10 cellular contexts compared by ENCODE assay signal in the genomic region with DNA sequence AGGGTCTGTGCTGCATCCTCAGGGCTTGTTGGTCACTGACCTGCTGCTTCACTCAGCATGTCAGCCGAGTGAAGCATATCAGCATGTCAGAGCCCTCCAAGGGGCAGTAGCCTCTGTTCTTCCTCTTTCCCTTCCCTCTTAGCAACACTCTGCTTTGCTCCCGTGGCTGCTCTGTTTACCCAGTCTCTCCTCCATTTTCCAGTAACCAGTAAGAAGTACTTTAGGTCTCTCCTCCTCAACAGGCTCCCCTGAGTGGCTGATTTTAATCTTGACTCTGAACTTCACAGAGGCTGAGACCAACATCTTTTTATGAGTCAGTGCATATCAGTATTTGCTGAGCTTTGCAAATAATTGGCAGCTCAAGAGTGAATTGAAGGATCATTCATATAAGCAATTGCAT.
A peak's percentile ranks its signal among the peaks of the same experiment; 100 is the strongest.
DNase-seq lines count a peak whose midpoint lies in the region; ATAC-seq and TF ChIP-seq lines count a peak whose summit lies in the region.
"Had no signal": no experiment of that assay in that cellular context is flagged by ENCODE, and none has a peak within 500 bp of the region (broad histone marks: within the 10 kb centered on the region; RNA-seq: fewer than 3 reads in every experiment).

No MANE protein-coding gene starts in this region.

- no peak for TF ChIP-seq CTCF in HL-60 (IDR thresholded peaks at IDR 0.05; ENCODE audit: insufficient read depth, low read length)
- TF ChIP-seq CTCF in SU-DHL-6 (IDR thresholded peaks at IDR 0.05; ENCODE audit: insufficient read depth, low read length, poor library complexity, severe bottlenecking), result no peak

- peak overlapping the region; percentile 70 to 98 (median 96); a peak in 21 of 22 replicates for H3K27ac ChIP-seq in BLaER1 treated with 17β-estradiol and CSF1 and Interleukin-3, amounts not matched to agents 10 nM and 100 nM
- H3K27ac ChIP-seq in HL-60 (replicated peaks) (peak overlapping the region; percentile 91), SU-DHL-6 (ENCODE audit: low read depth, low read length) (peak overlapping the region; percentile 48; the same call in 1 of the 2 replicates)

- H3K9ac ChIP-seq in BLaER1 treated with 17β-estradiol and CSF1 and Interleukin-3, amounts not matched to agents 10 nM and 100 nM, result peak overlapping the region; percentile 54 to 90 (median 85); a peak in 20 of 22 replicates
- H3K9ac ChIP-seq in SU-DHL-6 (ENCODE audit: low read length), result no peak overlapping the region

- no peaks in the 10 kb centered on the region for H3K79me2 ChIP-seq in SU-DHL-6 (ENCODE audit: insufficient read depth, low read length)

- H3K9me2 ChIP-seq in SU-DHL-6 (replicated peaks; ENCODE audit: insufficient read depth, low read length), result no peaks in the 10 kb centered on the region

- peak overlapping the region; percentile 83 to 96 (median 92) for H3K4me2 ChIP-seq in BLaER1 treated with 17β-estradiol and CSF1 and Interleukin-3, amounts not matched to agents 10 nM and 100 nM
- H3K4me2 ChIP-seq in SU-DHL-6 (ENCODE audit: low read depth, low read length, poor library complexity, severe bottlenecking), result no peak overlapping the region

- DNase-seq in HL-60 (ENCODE audit: low read depth in 1 of 2, low spot score in 1 of 2) (peak in 1 of 2 experiments; percentile 81), left kidney (ENCODE audit: low read depth, low spot score) (peak; percentile 3), NCI-H2227 treated with DMSO at 0.1 percent for 48 hours (lab: John Stamatoyannopoulos, UW) (no peak), COLO829 (ENCODE audit: low spot score) (no peak)
- DNase-seq: DND-41; effector memory CD4-positive, alpha-beta T cell had no signal

- no peaks in the 10 kb centered on the region for H4K20me1 ChIP-seq in BLaER1 treated with 17β-estradiol and CSF1 and Interleukin-3, amounts not matched to agents 10 nM and 100 nM
- no peaks in the 10 kb centered on the region for H4K20me1 ChIP-seq in SU-DHL-6 (ENCODE audit: low read depth, low read length)

- H3K4me3 ChIP-seq in BLaER1 treated with 17β-estradiol and CSF1 and Interleukin-3, amounts not matched to agents 10 nM and 100 nM, result peak overlapping the region in 5 of 10 experiments; percentile 10 to 57 (median 42); a peak in 5 of 20 replicates
- H3K4me3 ChIP-seq in HL-60 (replicated peaks; ENCODE audit: insufficient read depth, low read length) (no peak overlapping the region), SU-DHL-6 (ENCODE audit: insufficient read depth, low read length, poor library complexity, severe bottlenecking) (no peak overlapping the region)

- peaks cover 17% of the 10 kb centered on the region; the same call in 1 of the 2 replicates for H3F3A ChIP-seq in SU-DHL-6 (ENCODE audit: insufficient read depth)

- H3K4me1 ChIP-seq in BLaER1 treated with 17β-estradiol and CSF1 and Interleukin-3, amounts not matched to agents 10 nM and 100 nM, result peaks cover 87 to 95% (median 91%) of the 10 kb centered on the region in 10 experiments

- peaks cover 0 to 1% (median 0%) of the 10 kb centered on the region in 11 experiments; a peak in 2 of 22 replicates for H3K9me3 ChIP-seq in BLaER1 treated with 17β-estradiol and CSF1 and Interleukin-3, amounts not matched to agents 10 nM and 100 nM (replicated peaks in 1 of 11)
- no peaks in the 10 kb centered on the region for H3K9me3 ChIP-seq in SU-DHL-6 (ENCODE audit: insufficient read depth, low read length)

- no peak overlapping the region for H2AFZ ChIP-seq in SU-DHL-6 (ENCODE audit: low read depth, low read length, severe bottlenecking)

- H3K27me3 ChIP-seq in BLaER1 treated with 17β-estradiol and CSF1 and Interleukin-3, amounts not matched to agents 10 nM and 100 nM, result no peaks in the 10 kb centered on the region
- H3K27me3 ChIP-seq in HL-60 (ENCODE audit: insufficient read depth, poor library complexity, severe bottlenecking) (no peaks in the 10 kb centered on the region), SU-DHL-6 (ENCODE audit: low read length) (no peaks in the 10 kb centered on the region)

- H3K36me3 ChIP-seq in BLaER1 treated with 17β-estradiol and CSF1 and Interleukin-3, amounts not matched to agents 10 nM and 100 nM, result no peaks in the 10 kb centered on the region
- H3K36me3 ChIP-seq in SU-DHL-6 (ENCODE audit: low read length), result no peaks in the 10 kb centered on the region

- no peak for ATAC-seq in HG03025 (IDR thresholded peaks at IDR 0.05; ENCODE audit: low FRiP score, unreplicated experiment)
- ATAC-seq in HG02884 (IDR thresholded peaks at IDR 0.05; ENCODE audit: unreplicated experiment), result no peak
